8 cellular contexts compared by ENCODE assay signal in the genomic region with DNA sequence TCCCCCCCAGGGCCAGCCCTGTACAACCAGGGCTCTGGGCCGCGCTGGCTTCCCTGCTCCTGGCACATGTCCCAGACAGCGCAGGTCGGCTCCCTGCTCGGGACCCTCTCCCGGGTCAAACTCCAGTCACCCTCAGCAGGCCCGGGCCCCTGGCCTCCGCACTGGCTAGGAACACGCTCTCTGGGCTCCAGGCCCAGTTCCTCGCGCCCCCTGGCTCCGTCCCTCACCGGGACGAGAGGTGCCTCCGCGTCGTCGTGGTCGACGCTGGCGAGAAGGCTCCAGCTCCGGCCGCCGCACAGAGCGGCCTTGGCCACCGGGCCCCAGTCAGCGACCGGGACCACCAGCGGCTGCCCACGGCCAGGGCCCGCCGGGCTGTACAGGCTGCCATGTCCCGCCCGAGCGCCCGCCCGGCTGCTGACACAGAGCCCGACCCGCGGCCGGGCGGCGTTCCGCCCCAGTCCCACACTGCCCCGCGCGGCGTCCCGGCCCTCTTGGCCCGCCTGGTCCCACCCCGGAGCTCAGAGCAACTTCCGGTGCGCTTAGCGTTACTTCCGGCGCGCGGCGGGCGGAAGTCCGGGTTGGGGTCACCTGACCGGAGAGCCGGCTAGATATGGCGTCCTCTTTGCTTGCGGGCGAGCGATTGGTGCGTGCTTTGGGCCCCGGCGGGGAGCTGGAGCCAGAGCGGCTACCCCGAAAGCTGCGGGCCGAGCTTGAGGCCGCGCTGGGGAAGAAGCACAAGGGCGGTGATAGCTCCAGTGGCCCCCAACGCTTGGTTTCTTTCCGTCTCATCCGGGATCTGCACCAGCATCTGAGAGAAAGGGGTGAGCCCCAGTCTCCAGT. TPM values are rescaled to one million over a fixed set of nuclear protein-coding genes. Genes with fewer than 3 reads are reported as not detected.
A peak's percentile ranks its signal among the peaks of the same experiment; 100 is the strongest.
DNase-seq lines count a peak whose midpoint lies in the region; ATAC-seq and TF ChIP-seq lines count a peak whose summit lies in the region.

A gene with protein sequence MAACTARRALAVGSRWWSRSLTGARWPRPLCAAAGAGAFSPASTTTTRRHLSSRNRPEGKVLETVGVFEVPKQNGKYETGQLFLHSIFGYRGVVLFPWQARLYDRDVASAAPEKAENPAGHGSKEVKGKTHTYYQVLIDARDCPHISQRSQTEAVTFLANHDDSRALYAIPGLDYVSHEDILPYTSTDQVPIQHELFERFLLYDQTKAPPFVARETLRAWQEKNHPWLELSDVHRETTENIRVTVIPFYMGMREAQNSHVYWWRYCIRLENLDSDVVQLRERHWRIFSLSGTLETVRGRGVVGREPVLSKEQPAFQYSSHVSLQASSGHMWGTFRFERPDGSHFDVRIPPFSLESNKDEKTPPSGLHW (minus strand): TSS at position 467 of the 840 bp plus-strand sequence. CDS start 79 bp downstream, at position 388.

- DNase-seq in EH (ENCODE audit: low read depth), result peak; percentile 95
- DNase-seq in GOT3 (lab: John Stamatoyannopoulos, UW), result peak; percentile 89
- peak; percentile 76 for DNase-seq in LNCaP clone FGC (ENCODE audit: low read depth)
- peak; percentile 94 for DNase-seq in RWPE2 (ENCODE audit: low spot score)
- peak; percentile 96 for DNase-seq in activated T-helper 2 cell treated with anti-CD3 and anti-CD28 coated beads, Interferon-gamma antibody, Interleukin-2, Interleukin-4, amounts not matched to agents 10 μg/mL and 5 μg/mL and 100 μg/mL, durations not matched to agents 14 hours and 24 hours and 36 hours (ENCODE audit: low spot score)
- DNase-seq in fibroblast of mammary gland (ENCODE audit: low read depth), result peak; percentile 92
- peak; percentile 97 for DNase-seq in natural killer cell treated with Interleukin-12 subunit alpha and Interleukin-12 subunit beta and Interleukin-15 and Interleukin-18, amount 100 ng/mL, for 72 hours (ENCODE audit: low spot score)
- DNase-seq in stimulated activated naive CD4-positive, alpha-beta T cell treated with Interleukin-2 at 50 U/mL for 16 hours (lab: John Stamatoyannopoulos, UW), result peak; percentile 94

- H3K27ac ChIP-seq in RWPE2 (ENCODE audit: poor library complexity, severe bottlenecking), result peak within 1 kb of the TSS; percentile 26

- peak; percentile 100 for ATAC-seq in RWPE2 (ENCODE audit: low read depth)
- ATAC-seq in natural killer cell treated with Interleukin-12 subunit alpha and Interleukin-12 subunit beta and Interleukin-15 and Interleukin-18, amount 100 ng/mL, for 72 hours, result peak; percentile 100

- no peaks in the 10 kb centered on the region for H3K9me3 ChIP-seq in RWPE2 (ENCODE audit: severe bottlenecking)

- peaks cover 62% of the 10 kb centered on the region for H3K36me3 Mint-ChIP-seq in activated T-helper 2 cell treated with anti-CD3 and anti-CD28 coated beads, Interferon-gamma antibody, Interleukin-2, Interleukin-4, amounts not matched to agents 10 μg/mL and 5 μg/mL and 100 μg/mL, durations not matched to agents 14 hours and 24 hours and 36 hours (ENCODE audit: low read depth)
- H3K36me3 Mint-ChIP-seq in natural killer cell treated with Interleukin-12 subunit alpha and Interleukin-12 subunit beta and Interleukin-15 and Interleukin-18, amount 100 ng/mL, for 72 hours, result peaks cover 4% of the 10 kb centered on the region

- H3K4me3 ChIP-seq in LNCaP clone FGC (ENCODE audit: low read depth, low read length), result peak within 1 kb of the TSS; percentile 97
- peak within 1 kb of the TSS; percentile 95 for H3K4me3 ChIP-seq in RWPE2 (ENCODE audit: severe bottlenecking)
- H3K4me3 ChIP-seq in fibroblast of mammary gland (ENCODE audit: control insufficient read depth, low read depth, low read length), result peak within 1 kb of the TSS; percentile 97

- H3K36me3 ChIP-seq in RWPE2 (ENCODE audit: low read depth), result peaks cover 58% of the 10 kb centered on the region

- H3K27me3 Mint-ChIP-seq in activated T-helper 2 cell treated with anti-CD3 and anti-CD28 coated beads, Interferon-gamma antibody, Interleukin-2, Interleukin-4, amounts not matched to agents 10 μg/mL and 5 μg/mL and 100 μg/mL, durations not matched to agents 14 hours and 24 hours and 36 hours (ENCODE audit: low read depth), result no peaks in the 10 kb centered on the region
- H3K27me3 Mint-ChIP-seq in natural killer cell treated with Interleukin-12 subunit alpha and Interleukin-12 subunit beta and Interleukin-15 and Interleukin-18, amount 100 ng/mL, for 72 hours, result no peaks in the 10 kb centered on the region

- peaks cover 22% of the 10 kb centered on the region for H3K4me1 Mint-ChIP-seq in activated T-helper 2 cell treated with anti-CD3 and anti-CD28 coated beads, Interferon-gamma antibody, Interleukin-2, Interleukin-4, amounts not matched to agents 10 μg/mL and 5 μg/mL and 100 μg/mL, durations not matched to agents 14 hours and 24 hours and 36 hours (ENCODE audit: low read depth)
- peaks cover 25 to 26% of the 10 kb centered on the region in 2 donors for H3K4me1 Mint-ChIP-seq in natural killer cell treated with Interleukin-12 subunit alpha and Interleukin-12 subunit beta and Interleukin-15 and Interleukin-18, amount 100 ng/mL, for 72 hours (ENCODE audit: low read depth in 2 of 2)

- H3K27ac Mint-ChIP-seq in activated T-helper 2 cell treated with anti-CD3 and anti-CD28 coated beads, Interferon-gamma antibody, Interleukin-2, Interleukin-4, amounts not matched to agents 10 μg/mL and 5 μg/mL and 100 μg/mL, durations not matched to agents 14 hours and 24 hours and 36 hours, result peak within 1 kb of the TSS; percentile 95
- H3K27ac Mint-ChIP-seq in natural killer cell treated with Interleukin-12 subunit alpha and Interleukin-12 subunit beta and Interleukin-15 and Interleukin-18, amount 100 ng/mL, for 72 hours, result peak within 1 kb of the TSS; percentile 86 to 99

- H3K4me3 Mint-ChIP-seq in activated T-helper 2 cell treated with anti-CD3 and anti-CD28 coated beads, Interferon-gamma antibody, Interleukin-2, Interleukin-4, amounts not matched to agents 10 μg/mL and 5 μg/mL and 100 μg/mL, durations not matched to agents 14 hours and 24 hours and 36 hours (ENCODE audit: low read depth), result peak within 1 kb of the TSS; percentile 97
- H3K4me3 Mint-ChIP-seq in natural killer cell treated with Interleukin-12 subunit alpha and Interleukin-12 subunit beta and Interleukin-15 and Interleukin-18, amount 100 ng/mL, for 72 hours, result peak within 1 kb of the TSS; percentile 90

- H3K4me1 ChIP-seq in RWPE2 (ENCODE audit: insufficient read depth, poor library complexity, severe bottlenecking), result peaks cover 5% of the 10 kb centered on the region

- intact Hi-C loops in activated T-helper 2 cell treated with anti-CD3 and anti-CD28 coated beads, Interferon-gamma antibody, Interleukin-2, Interleukin-4, amounts not matched to agents 10 μg/mL and 5 μg/mL and 100 μg/mL, durations not matched to agents 14 hours and 24 hours and 36 hours (cut with micrococcal nuclease), result loop anchor here (1.0 kb wide), 2 partner anchors 14 to 22 kb away; a partner anchor contains a TSS

- no peaks in the 10 kb centered on the region for H3K9me3 Mint-ChIP-seq in activated T-helper 2 cell treated with anti-CD3 and anti-CD28 coated beads, Interferon-gamma antibody, Interleukin-2, Interleukin-4, amounts not matched to agents 10 μg/mL and 5 μg/mL and 100 μg/mL, durations not matched to agents 14 hours and 24 hours and 36 hours
- H3K9me3 Mint-ChIP-seq in natural killer cell treated with Interleukin-12 subunit alpha and Interleukin-12 subunit beta and Interleukin-15 and Interleukin-18, amount 100 ng/mL, for 72 hours, result no peaks in the 10 kb centered on the region

- TF ChIP-seq CTCF in LNCaP clone FGC (IDR thresholded peaks at IDR 0.05; ENCODE audit: control insufficient read depth, extremely low read depth, insufficient read depth) (no peak), RWPE2 (IDR thresholded peaks at IDR 0.05; ENCODE audit: poor library complexity, severe bottlenecking) (no peak), fibroblast of mammary gland (conservative IDR thresholded peaks at IDR 0.05; ENCODE audit: control insufficient read depth, insufficient read depth, low read depth, low read length) (no peak)

- H3K27me3 ChIP-seq in RWPE2 (ENCODE audit: insufficient read depth, poor library complexity, severe bottlenecking), result no peaks in the 10 kb centered on the region

RNA-seq across cellular contexts. Expression of the gene that starts here (rescaled TPM):
- total RNA-seq in activated T-helper 2 cell treated with anti-CD3 and anti-CD28 coated beads, Interferon-gamma antibody, Interleukin-2, Interleukin-4, amounts not matched to agents 10 μg/mL and 5 μg/mL and 100 μg/mL, durations not matched to agents 14 hours and 24 hours and 36 hours, result 89.7 and 93.2 TPM in 2 replicates
- total RNA-seq in natural killer cell treated with Interleukin-12 subunit alpha and Interleukin-12 subunit beta and Interleukin-15 and Interleukin-18, amount 100 ng/mL, for 72 hours, result 100 to 1,000 TPM in 1 of 2 donors, 10 to 100 TPM in 1; 74.9 to 122 TPM

Comparison
In these comparisons a context has a peak if more than half of its experiments do, and no peak if none do; other contexts are left out.
1. Peak in every context shown above with its lines: DNase-seq, ATAC-seq, H3K4me3 ChIP-seq and H3K27ac ChIP-seq.